8 cellular contexts compared by ENCODE assay signal in the genomic region with DNA sequence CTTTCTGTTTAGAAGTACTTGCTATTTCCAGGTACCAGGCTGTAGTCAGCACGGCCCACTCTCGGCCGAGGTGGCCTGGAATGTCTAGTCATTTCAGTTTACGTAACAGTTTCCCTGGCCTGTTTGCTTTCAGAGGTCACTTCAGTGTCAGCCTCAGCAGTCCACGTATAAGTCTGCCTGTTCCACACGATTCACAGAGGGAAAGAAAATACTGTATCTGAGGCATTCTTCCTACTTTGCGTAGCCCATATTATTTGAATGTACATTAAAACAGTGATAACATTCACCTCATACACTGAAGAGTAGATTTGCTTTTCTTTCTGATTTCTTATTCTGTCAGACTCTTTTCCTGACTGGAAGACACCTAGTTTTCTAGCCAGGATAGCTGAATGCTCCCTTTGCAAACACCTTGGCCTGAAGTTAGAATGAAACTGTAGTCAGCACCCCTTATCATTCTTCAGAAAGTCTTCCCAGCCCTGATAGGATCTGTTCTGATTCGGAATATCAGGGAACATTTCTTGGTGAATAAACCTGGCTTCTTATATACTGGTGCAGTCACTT.
A peak's percentile ranks its signal among the peaks of the same experiment; 100 is the strongest.
DNase-seq lines count a peak whose midpoint lies in the region; ATAC-seq, FAIRE-seq and TF ChIP-seq lines count a peak whose summit lies in the region.

No MANE protein-coding gene starts in this region.

- no peak for FAIRE-seq in GM12891 (lab: Jason Lieb, UNC)

- POLR2A ChIA-PET in activated CD4-positive, alpha-beta T cell treated with anti-CD3 and anti-CD28 coated beads, Interleukin-2, amount 10 ng/mL, durations not matched to agents 7 days and 5 days (lab: Charles Lee), result no interaction called here

- no peaks in the 10 kb centered on the region for H3K9me2 ChIP-seq in GM23338 (ENCODE audit: insufficient read depth)

- no peaks in the 10 kb centered on the region for H3K79me2 ChIP-seq in GM23338 (replicated peaks; ENCODE audit: insufficient read depth)

- no peaks in the 10 kb centered on the region for H3K27me3 ChIP-seq in GM23338 (ENCODE audit: insufficient read depth)

- no peak for TF ChIP-seq CTCF in GM23338 (conservative IDR thresholded peaks at IDR 0.05; ENCODE audit: low read depth in 2 of 2)

- ATAC-seq in GM23338, result peak; percentile 51; the same call in 2 of the 3 replicates
- peak; percentile 87 for ATAC-seq in Right ventricle myocardium superior (ENCODE audit: poor library complexity)
- peak; percentile 82 for ATAC-seq in sciatic nerve
- ATAC-seq in GM19351 (IDR thresholded peaks at IDR 0.05; ENCODE audit: unreplicated experiment), result no peak

- intact Hi-C loops in Right ventricle myocardium superior (cut with DNase I) (loop anchor here (5.0 kb wide), 1 partner anchor 135 kb away; no protein-coding TSS in a partner anchor), sciatic nerve (cut with DNase I) (no loop called here)

- peak overlapping the region; percentile 61; the same call in 1 of the 2 replicates for H3K27ac ChIP-seq in GM23338 (ENCODE audit: low read depth)

- H3K4me2 ChIP-seq in GM23338, result no peak overlapping the region

- H3K27ac Mint-ChIP-seq in GM23338, result peak overlapping the region; percentile 22; the same call in 1 of the 2 replicates
- H3K27ac Mint-ChIP-seq in activated CD4-positive, alpha-beta T cell treated with anti-CD3 and anti-CD28 coated beads, Interleukin-2, amount 10 ng/mL, durations not matched to agents 7 days and 5 days, result no peak overlapping the region

- H3K4me3 ChIP-seq in GM23338, result no peak overlapping the region

- peaks cover 9% of the 10 kb centered on the region; the same call in 1 of the 2 replicates for H3K4me1 ChIP-seq in GM23338 (ENCODE audit: insufficient read depth)

- H3K4me3 Mint-ChIP-seq in GM23338, result no peak overlapping the region
- H3K4me3 Mint-ChIP-seq in activated CD4-positive, alpha-beta T cell treated with anti-CD3 and anti-CD28 coated beads, Interleukin-2, amount 10 ng/mL, durations not matched to agents 7 days and 5 days, result no peak overlapping the region

- no peak for TF ChIP-seq POLR2A in GM12891 (IDR thresholded peaks at IDR 0.05; ENCODE audit: low read depth, low read length)

- H3F3A ChIP-seq in GM23338 (replicated peaks; ENCODE audit: low read depth), result no peaks in the 10 kb centered on the region

- no peaks in the 10 kb centered on the region for H3K36me3 ChIP-seq in GM23338 (ENCODE audit: insufficient read depth)

- CTCF ChIA-PET in activated CD4-positive, alpha-beta T cell treated with anti-CD3 and anti-CD28 coated beads, Interleukin-2, amount 10 ng/mL, durations not matched to agents 7 days and 5 days (lab: Charles Lee), result interaction anchor here (1.3 kb wide), 1 partner anchor 16 kb away, joined by 3 read pairs; no protein-coding TSS in a partner anchor

- no peaks in the 10 kb centered on the region for H4K20me1 ChIP-seq in GM23338 (replicated peaks; ENCODE audit: insufficient read depth)

- H3K9me3 Mint-ChIP-seq in GM23338, result no peaks in the 10 kb centered on the region
- H3K9me3 Mint-ChIP-seq in activated CD4-positive, alpha-beta T cell treated with anti-CD3 and anti-CD28 coated beads, Interleukin-2, amount 10 ng/mL, durations not matched to agents 7 days and 5 days, result peaks cover 3% of the 10 kb centered on the region

- peaks cover 21% of the 10 kb centered on the region for H3K4me1 Mint-ChIP-seq in GM23338
- peaks cover 44% of the 10 kb centered on the region for H3K4me1 Mint-ChIP-seq in activated CD4-positive, alpha-beta T cell treated with anti-CD3 and anti-CD28 coated beads, Interleukin-2, amount 10 ng/mL, durations not matched to agents 7 days and 5 days

- no peaks in the 10 kb centered on the region for H3K27me3 Mint-ChIP-seq in GM23338 (ENCODE audit: insufficient read depth, low read depth, poor library complexity)
- H3K27me3 Mint-ChIP-seq in activated CD4-positive, alpha-beta T cell treated with anti-CD3 and anti-CD28 coated beads, Interleukin-2, amount 10 ng/mL, durations not matched to agents 7 days and 5 days, result peaks cover 5% of the 10 kb centered on the region

- H3K36me3 Mint-ChIP-seq in GM23338 (ENCODE audit: low read depth), result no peaks in the 10 kb centered on the region
- peaks cover 5% of the 10 kb centered on the region for H3K36me3 Mint-ChIP-seq in activated CD4-positive, alpha-beta T cell treated with anti-CD3 and anti-CD28 coated beads, Interleukin-2, amount 10 ng/mL, durations not matched to agents 7 days and 5 days (ENCODE audit: low read depth)

- no peak overlapping the region for H2AFZ ChIP-seq in GM23338

- peak; percentile 17 for DNase-seq in GM23338 (ENCODE audit: low spot score)
- peak; percentile 61 to 81 for DNase-seq in SW 1271 (lab: John Stamatoyannopoulos, UW)
- DNase-seq in Right ventricle myocardium superior, result peak; percentile 78
- peak; percentile 69 for DNase-seq in sciatic nerve (ENCODE audit: low spot score)
- no peak for DNase-seq in activated CD4-positive, alpha-beta T cell treated with anti-CD3 and anti-CD28 coated beads, Interleukin-2, amount 10 ng/mL, durations not matched to agents 7 days and 5 days
- DNase-seq in GM12891 (ENCODE audit: insufficient read length, low spot score), result no peak
- no peak for DNase-seq in activated CD8-positive, alpha-beta memory T cell treated with anti-CD3 and anti-CD28 coated beads, Interleukin-2, amount 50 U/mL, for 4 hours

TF ChIP-seq in GM23338, 12 proteins besides CTCF, POLR2A, EP300 and RAD21 (continues in another document):
- TF ChIP-seq JUNB (IDR thresholded peaks at IDR 0.05; ENCODE audit: unreplicated experiment), result no peak
- no peak for TF ChIP-seq ZNF331 (CRISPR knock-in tag; IDR thresholded peaks at IDR 0.05; ENCODE audit: low read depth)
- no peak for TF ChIP-seq ETS1 (IDR thresholded peaks at IDR 0.05)

TF ChIP-seq in GM12891, 5 proteins besides CTCF, POLR2A, EP300 and RAD21:
- no peak for TF ChIP-seq POU2F2 (IDR thresholded peaks at IDR 0.05; ENCODE audit: low read depth, low read length)
- no peak for TF ChIP-seq PAX5 (IDR thresholded peaks at IDR 0.05; ENCODE audit: insufficient read depth, low read length, severe bottlenecking)

Comparison
In these comparisons a context has a peak if more than half of its experiments do, and no peak if none do; other contexts are left out.
1. DNase-seq: peak in GM23338 (single experiment), SW 1271 (2 of 2), Right ventricle myocardium superior (single experiment) and sciatic nerve (single experiment); none in activated CD4-positive, alpha-beta T cell treated with anti-CD3 and anti-CD28 coated beads, Interleukin-2, amount 10 ng/mL, durations not matched to agents 7 days and 5 days (single experiment), GM12891 (single experiment) and activated CD8-positive, alpha-beta memory T cell treated with anti-CD3 and anti-CD28 coated beads, Interleukin-2, amount 50 U/mL, for 4 hours (single experiment).